In the genomic region with DNA sequence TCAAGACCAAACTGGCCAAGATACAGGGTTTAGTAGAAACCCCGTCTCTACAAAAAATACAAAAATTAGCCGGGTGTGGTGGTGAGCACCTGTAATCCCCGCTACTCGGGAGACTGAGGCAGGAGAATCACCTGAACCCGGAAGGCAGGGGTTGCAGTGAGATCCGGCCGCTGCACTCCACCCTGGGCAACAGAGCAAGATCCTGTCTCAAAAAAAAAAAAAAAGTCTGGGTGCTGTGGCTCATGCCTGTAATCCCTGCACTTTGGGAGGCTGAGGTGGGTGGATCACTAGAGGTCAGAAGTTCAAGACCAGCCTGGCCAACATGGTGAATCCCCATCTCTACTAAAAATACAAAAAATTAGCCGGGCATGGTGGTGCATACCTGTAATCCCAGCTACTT, we compare ENCODE assay signal across 8 cellular contexts. TPM values are rescaled to one million over a fixed set of nuclear protein-coding genes. Genes with fewer than 3 reads are reported as not detected.
DNase-seq lines count a peak whose midpoint lies in the region; ATAC-seq and TF ChIP-seq lines count a peak whose summit lies in the region.
"Not testable (repeated sequence)": the region's sequence is repeated elsewhere in the genome, so short reads cannot be mapped to it uniquely, and the experiment has no call there.

No MANE protein-coding gene starts in this region.

- BruUV-seq in HCT116 (replicated peaks; lab: Mats Ljungman, UMichigan), result not testable (repeated sequence)

- not testable (repeated sequence) for ATAC-seq in HCT116; RWPE2 (ENCODE audit: low read depth); activated CD8-positive, alpha-beta T cell treated with anti-CD3 and anti-CD28 coated beads, Interleukin-2, amount 10 ng/mL, durations not matched to agents 7 days and 5 days; body of pancreas; stimulated activated memory B cell treated with anti-CD40 and anti-IgM and Interleukin-4, amounts not matched to agents 10 μg/mL and 1 μg/mL and 100 μg/mL, for 72 hours

- RAD21 ChIA-PET in HCT116 (lab: Charles Lee; ENCODE audit: low non-redundant PET in 1 of 2, low total read pairs in 2 of 2, uncharacterized antibody in 2 of 2, unreplicated experiment in 2 of 2), result not testable (repeated sequence)

- not testable (repeated sequence) for H3K27me3 Mint-ChIP-seq in activated CD8-positive, alpha-beta T cell treated with anti-CD3 and anti-CD28 coated beads, Interleukin-2, amount 10 ng/mL, durations not matched to agents 7 days and 5 days (ENCODE audit: low read depth); glutamatergic neuron (ENCODE audit: unreplicated experiment); nephron progenitor cell (ENCODE audit: low read depth, poor library complexity); stimulated activated memory B cell treated with anti-CD40 and anti-IgM and Interleukin-4, amounts not matched to agents 10 μg/mL and 1 μg/mL and 100 μg/mL, for 72 hours

- H3K79me2 ChIP-seq in ACC112 (ENCODE audit: control insufficient read depth, insufficient read depth, low read length, unreplicated experiment) (peaks cover 27% of the 10 kb centered on the region), HCT116 (ENCODE audit: insufficient read depth, low read length) (peaks cover 34% of the 10 kb centered on the region)

- peaks cover 19% of the 10 kb centered on the region for H3K4me1 Mint-ChIP-seq in activated CD8-positive, alpha-beta T cell treated with anti-CD3 and anti-CD28 coated beads, Interleukin-2, amount 10 ng/mL, durations not matched to agents 7 days and 5 days (ENCODE audit: low read depth)
- peaks cover 10% of the 10 kb centered on the region for H3K4me1 Mint-ChIP-seq in glutamatergic neuron (ENCODE audit: low read depth, unreplicated experiment)
- peaks cover 23% of the 10 kb centered on the region for H3K4me1 Mint-ChIP-seq in nephron progenitor cell
- H3K4me1 Mint-ChIP-seq in stimulated activated memory B cell treated with anti-CD40 and anti-IgM and Interleukin-4, amounts not matched to agents 10 μg/mL and 1 μg/mL and 100 μg/mL, for 72 hours, result not testable (repeated sequence)

- TF ChIP-seq RAD21 in HCT116 (IDR thresholded peaks at IDR 0.05; ENCODE audit: low read depth), result not testable (repeated sequence)

- peak overlapping the region; percentile 79 for H3K4me3 Mint-ChIP-seq in activated CD8-positive, alpha-beta T cell treated with anti-CD3 and anti-CD28 coated beads, Interleukin-2, amount 10 ng/mL, durations not matched to agents 7 days and 5 days
- H3K4me3 Mint-ChIP-seq in glutamatergic neuron (ENCODE audit: unreplicated experiment) (peak overlapping the region; percentile 95), nephron progenitor cell (peak overlapping the region; percentile 95)
- not testable (repeated sequence) for H3K4me3 Mint-ChIP-seq in stimulated activated memory B cell treated with anti-CD40 and anti-IgM and Interleukin-4, amounts not matched to agents 10 μg/mL and 1 μg/mL and 100 μg/mL, for 72 hours

- not testable (repeated sequence) for H3K4me3 ChIP-seq in ACC112 (ENCODE audit: low read depth, low read length); HCT116 (replicated peaks in 1 of 2; ENCODE audit: low read depth in 1 of 2, low read length in 2 of 2); RWPE2 (ENCODE audit: severe bottlenecking); body of pancreas

- intact Hi-C loops in HCT116 (cut with micrococcal nuclease), result loop anchor here (5.0 kb wide), 1 partner anchor 163 kb away; the partner anchor contains the start of gene MINDY2
- intact Hi-C loops in body of pancreas (cut with DNase I), result not testable (repeated sequence)

- not testable (repeated sequence) for H3K36me3 ChIP-seq in ACC112 (ENCODE audit: insufficient read depth, low read length); HCT116 (ENCODE audit: control insufficient read depth in 1 of 2, insufficient read depth in 2 of 2, low read length in 2 of 2); body of pancreas (replicated peaks in 1 of 2; ENCODE audit: insufficient read depth in 1 of 2, low read depth in 2 of 2)
- peaks cover 14% of the 10 kb centered on the region for H3K36me3 ChIP-seq in RWPE2 (ENCODE audit: low read depth)

- H3K36me3 Mint-ChIP-seq in activated CD8-positive, alpha-beta T cell treated with anti-CD3 and anti-CD28 coated beads, Interleukin-2, amount 10 ng/mL, durations not matched to agents 7 days and 5 days (ENCODE audit: low read depth), result peaks cover 18% of the 10 kb centered on the region
- not testable (repeated sequence) for H3K36me3 Mint-ChIP-seq in glutamatergic neuron (ENCODE audit: unreplicated experiment); nephron progenitor cell (ENCODE audit: low read depth); stimulated activated memory B cell treated with anti-CD40 and anti-IgM and Interleukin-4, amounts not matched to agents 10 μg/mL and 1 μg/mL and 100 μg/mL, for 72 hours

- not testable (repeated sequence) for TF ChIP-seq CTCF in HCT116 (IDR thresholded peaks at IDR 0.05 in 2 of 3, conservative IDR thresholded peaks at IDR 0.05 in 1 of 3; ENCODE audit: borderline replicate concordance in 1 of 3, insufficient read depth in 1 of 3, low read depth in 2 of 3, low read length in 2 of 3); RWPE2 (IDR thresholded peaks at IDR 0.05; ENCODE audit: poor library complexity, severe bottlenecking); body of pancreas (IDR thresholded peaks at IDR 0.05); glutamatergic neuron (IDR thresholded peaks at IDR 0.05; ENCODE audit: partially characterized antibody, unreplicated experiment); nephron progenitor cell (IDR thresholded peaks at IDR 0.05)

- H3K27me3 ChIP-seq in ACC112 (ENCODE audit: insufficient read depth, low read length); HCT116 (ENCODE audit: insufficient read depth, low read length); RWPE2 (ENCODE audit: insufficient read depth, poor library complexity, severe bottlenecking); body of pancreas: not testable (repeated sequence)

- POLR2A ChIA-PET in HCT116 (lab: Charles Lee), result interaction anchor here (1.3 kb wide), 1 partner anchor 164 kb away, joined by 3 read pairs; the partner anchor contains the start of gene MINDY2
- POLR2A ChIA-PET in activated CD8-positive, alpha-beta T cell treated with anti-CD3 and anti-CD28 coated beads, Interleukin-2, amount 10 ng/mL, durations not matched to agents 7 days and 5 days (lab: Charles Lee), result interaction anchor here (0.8 kb wide), 1 partner anchor 164 kb away, joined by 4 read pairs; the partner anchor contains the start of gene MINDY2

- not testable (repeated sequence) for H3K9me2 ChIP-seq in HCT116 (ENCODE audit: insufficient read depth)

- H3K9me3 Mint-ChIP-seq in activated CD8-positive, alpha-beta T cell treated with anti-CD3 and anti-CD28 coated beads, Interleukin-2, amount 10 ng/mL, durations not matched to agents 7 days and 5 days (ENCODE audit: insufficient read depth); nephron progenitor cell; stimulated activated memory B cell treated with anti-CD40 and anti-IgM and Interleukin-4, amounts not matched to agents 10 μg/mL and 1 μg/mL and 100 μg/mL, for 72 hours: not testable (repeated sequence)
- H3K9me3 Mint-ChIP-seq in glutamatergic neuron (ENCODE audit: unreplicated experiment), result peaks cover 10% of the 10 kb centered on the region

- not testable (repeated sequence) for H3K9me3 ChIP-seq in HCT116 (ENCODE audit: control insufficient read depth in 1 of 2, insufficient read depth in 1 of 2, low read depth in 1 of 2, low read length in 2 of 2); RWPE2 (ENCODE audit: severe bottlenecking); body of pancreas

- H3K4me2 ChIP-seq in HCT116 (ENCODE audit: low read length), result peak overlapping the region; percentile 93

- 97% methylated on average over 8 of the region's 8 CpGs for WGBS in body of pancreas, 2 donors

- H4K20me1 ChIP-seq in HCT116 (ENCODE audit: insufficient read depth), result not testable (repeated sequence)

- peak overlapping the region; percentile 83 for H3K27ac ChIP-seq in ACC112 (ENCODE audit: low read depth, low read length)
- peak overlapping the region; percentile 100 for H3K27ac ChIP-seq in HCT116 (ENCODE audit: low read depth, low read length)
- H3K27ac ChIP-seq in RWPE2 (ENCODE audit: poor library complexity, severe bottlenecking), result peak overlapping the region; percentile 90
- peak overlapping the region in 3 of 4 donors; percentile 98 to 99 (median 99) for H3K27ac ChIP-seq in body of pancreas

- CTCF ChIA-PET in HCT116 (lab: Charles Lee), result not testable (repeated sequence)
- CTCF ChIA-PET in activated CD8-positive, alpha-beta T cell treated with anti-CD3 and anti-CD28 coated beads, Interleukin-2, amount 10 ng/mL, durations not matched to agents 7 days and 5 days (lab: Charles Lee), result interaction anchor here (1.7 kb wide), 1 partner anchor 20 kb away, joined by 4 read pairs; no protein-coding TSS in a partner anchor

- peaks cover 18% of the 10 kb centered on the region for H3K4me1 ChIP-seq in ACC112 (ENCODE audit: control insufficient read depth, insufficient read depth, low read length, unreplicated experiment)
- H3K4me1 ChIP-seq in HCT116 (ENCODE audit: control insufficient read depth in 1 of 2, insufficient read depth in 2 of 2, low read length in 2 of 2), result peaks cover 12 to 21% of the 10 kb centered on the region in 2 experiments; a peak in 3 of 4 replicates
- H3K4me1 ChIP-seq in RWPE2 (ENCODE audit: insufficient read depth, poor library complexity, severe bottlenecking), result peaks cover 20% of the 10 kb centered on the region
- peaks cover 23% of the 10 kb centered on the region for H3K4me1 ChIP-seq in body of pancreas

- peak overlapping the region; percentile 97 for H2AFZ ChIP-seq in ACC112 (ENCODE audit: low read length, unreplicated experiment)
- peak overlapping the region; percentile 100 for H2AFZ ChIP-seq in HCT116 (ENCODE audit: low read depth, low read length, poor library complexity, severe bottlenecking)

- TF ChIP-seq POLR2A in HCT116 (IDR thresholded peaks at IDR 0.05; ENCODE audit: borderline replicate concordance, extremely low read depth, insufficient read depth, insufficient read length); body of pancreas (IDR thresholded peaks at IDR 0.05): not testable (repeated sequence)

- peak overlapping the region; percentile 94 for H3K27ac Mint-ChIP-seq in activated CD8-positive, alpha-beta T cell treated with anti-CD3 and anti-CD28 coated beads, Interleukin-2, amount 10 ng/mL, durations not matched to agents 7 days and 5 days
- H3K27ac Mint-ChIP-seq in glutamatergic neuron (ENCODE audit: unreplicated experiment) (peak overlapping the region; percentile 95), nephron progenitor cell (peak overlapping the region; percentile 99)
- peak overlapping the region; percentile 99 for H3K27ac Mint-ChIP-seq in stimulated activated memory B cell treated with anti-CD40 and anti-IgM and Interleukin-4, amounts not matched to agents 10 μg/mL and 1 μg/mL and 100 μg/mL, for 72 hours

- H3K9ac ChIP-seq in HCT116 (ENCODE audit: low read length), result peak overlapping the region; percentile 95; the same call in 1 of the 2 replicates

- DNase-seq in HCT116 (ENCODE audit: low read depth, low spot score); RWPE2 (ENCODE audit: low spot score); activated CD8-positive, alpha-beta T cell treated with anti-CD3 and anti-CD28 coated beads, Interleukin-2, amount 10 ng/mL, durations not matched to agents 7 days and 5 days; body of pancreas; glutamatergic neuron; nephron progenitor cell: not testable (repeated sequence)

RNA-seq across cellular contexts. Expression of gene SLTM, which starts 1.5 kb away (rescaled TPM):
- total RNA-seq in HCT116 (2021; ENCODE audit: unreplicated experiment), result 88.7 TPM
- 75.8 and 94.9 TPM in 2 replicates for polyA plus RNA-seq in HCT116 (2012)
- total RNA-seq in activated CD8-positive, alpha-beta T cell treated with anti-CD3 and anti-CD28 coated beads, Interleukin-2, amount 10 ng/mL, durations not matched to agents 7 days and 5 days, result 100 to 1,000 TPM; 120 to 122 TPM
- total RNA-seq in body of pancreas, result 10 to 100 TPM; 56.0 to 95.3 TPM
- total RNA-seq in glutamatergic neuron (ENCODE audit: unreplicated experiment), result 76.7 TPM

RNA-seq across cellular contexts. Expression of gene RNF111, which starts 52.5 kb away (rescaled TPM):
- total RNA-seq in HCT116 (2021; ENCODE audit: unreplicated experiment) (31.5 TPM), body of pancreas (10 to 100 TPM in 1 of 2 donors, 1 to 10 TPM in 1; 6.9 to 22.8 TPM), glutamatergic neuron (ENCODE audit: unreplicated experiment) (57.4 TPM)
- 16.5 and 19.1 TPM in 2 replicates for polyA plus RNA-seq in HCT116 (2012)
- 10 to 100 TPM; 36.7 to 38.9 TPM for total RNA-seq in activated CD8-positive, alpha-beta T cell treated with anti-CD3 and anti-CD28 coated beads, Interleukin-2, amount 10 ng/mL, durations not matched to agents 7 days and 5 days
